Comparison of ENCODE assay signal across 8 cellular contexts in the genomic region with DNA sequence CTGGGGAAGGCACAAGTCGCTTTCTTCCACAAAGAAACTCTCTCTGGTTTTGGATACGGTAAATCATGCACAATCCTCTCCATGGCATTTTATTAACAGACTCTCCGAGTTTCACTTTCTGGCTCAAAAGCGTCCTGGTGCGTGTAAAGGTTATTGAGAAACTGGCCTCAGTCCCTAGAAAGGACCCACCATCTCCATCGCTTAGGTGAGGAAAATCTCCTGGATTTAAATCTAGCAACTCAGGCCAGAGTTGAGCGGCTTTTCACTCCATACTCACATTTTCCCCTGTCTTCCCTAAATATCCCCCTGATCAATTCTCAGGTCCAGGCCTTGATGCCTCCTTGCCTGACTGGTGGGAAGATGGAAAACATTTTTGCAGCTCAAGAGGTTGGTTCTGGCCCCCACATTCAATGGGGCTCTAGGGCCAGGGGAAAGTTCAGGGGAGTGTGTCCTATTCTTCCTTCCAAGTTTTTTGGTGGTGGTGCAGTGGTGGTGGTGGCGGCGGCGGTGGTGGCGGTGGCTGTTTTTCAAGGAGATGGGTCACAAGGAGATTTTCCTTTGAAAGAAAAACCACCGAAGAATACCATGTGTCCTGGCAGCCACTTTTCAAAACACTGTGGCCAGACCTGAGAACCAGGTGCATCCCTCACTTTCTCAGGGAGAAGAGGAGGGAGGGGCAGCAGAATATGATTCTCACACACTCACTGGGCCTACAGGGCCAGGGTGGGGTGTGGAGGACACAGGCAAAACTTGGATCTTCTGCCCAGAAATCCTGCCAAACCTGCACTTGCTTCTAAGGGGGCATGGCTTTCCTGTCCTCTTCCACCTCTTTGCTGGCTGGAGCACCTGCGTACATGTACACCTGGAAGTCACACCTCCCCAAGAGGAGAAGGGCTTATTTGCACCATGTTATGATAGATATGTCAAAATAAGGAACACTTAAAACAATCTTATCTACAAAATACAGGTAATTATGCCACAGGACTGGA. TPM values are rescaled to one million over a fixed set of nuclear protein-coding genes. Genes with fewer than 3 reads are reported as not detected.
DNase-seq lines count a peak whose midpoint lies in the region; ATAC-seq and TF ChIP-seq lines count a peak whose summit lies in the region.

No MANE protein-coding gene starts in this region.

- peaks cover 26% of the 10 kb centered on the region for H3K36me3 Mint-ChIP-seq in activated CD4-positive, alpha-beta T cell treated with anti-CD3 and anti-CD28 coated beads for 36 hours (ENCODE audit: low read depth)
- no peaks in the 10 kb centered on the region for H3K36me3 Mint-ChIP-seq in T-cell

- no peaks in the 10 kb centered on the region for H3K9me3 Mint-ChIP-seq in activated CD4-positive, alpha-beta T cell treated with anti-CD3 and anti-CD28 coated beads for 36 hours (ENCODE audit: low read depth)
- H3K9me3 Mint-ChIP-seq in T-cell: no peaks in the 10 kb centered on the region

- no peak for TF ChIP-seq CTCF in GM10266 (IDR thresholded peaks at IDR 0.05; ENCODE audit: control insufficient read depth, insufficient read depth, low read depth, missing control alignments)

- CTCF ChIA-PET in activated CD4-positive, alpha-beta T cell treated with anti-CD3 and anti-CD28 coated beads for 36 hours (lab: Charles Lee): interaction anchor here (0.5 to 9.7 kb wide), 8 partner anchors 10 to 69 kb away, joined by 3 to 116 read pairs (median 8); no protein-coding TSS in a partner anchor
- CTCF ChIA-PET in T-cell (lab: Charles Lee): interaction anchor here (0.6 to 4.7 kb wide), 8 partner anchors 9 to 32 kb away, joined by 3 to 24 read pairs (median 8); no protein-coding TSS in a partner anchor

- H3K27me3 ChIP-seq in right cardiac atrium (ENCODE audit: control insufficient read depth, insufficient read depth) (no peaks in the 10 kb centered on the region), stomach smooth muscle (ENCODE audit: control insufficient read depth in 1 of 2, insufficient read depth in 2 of 2, low read length in 2 of 2) (no peaks in the 10 kb centered on the region)

- peaks cover 76% of the 10 kb centered on the region for H3K4me1 Mint-ChIP-seq in activated CD4-positive, alpha-beta T cell treated with anti-CD3 and anti-CD28 coated beads for 36 hours
- peaks cover 75 to 83% (median 82%) of the 10 kb centered on the region in 3 donors for H3K4me1 Mint-ChIP-seq in T-cell

- H3K27ac Mint-ChIP-seq in activated CD4-positive, alpha-beta T cell treated with anti-CD3 and anti-CD28 coated beads for 36 hours: peak overlapping the region; percentile 99
- H3K27ac Mint-ChIP-seq in T-cell: peak overlapping the region; percentile 96 to 97

- H3K27ac ChIP-seq in right cardiac atrium (ENCODE audit: low read length) (peak overlapping the region; percentile 90), stomach smooth muscle (ENCODE audit: low read length) (peak overlapping the region; percentile 97)

- peak overlapping the region; percentile 13 for H3K4me3 ChIP-seq in right cardiac atrium (ENCODE audit: low read length)
- peak overlapping the region; percentile 37 to 83 for H3K4me3 ChIP-seq in stomach smooth muscle (ENCODE audit: low read length in 2 of 2)

- peak overlapping the region; percentile 78 to 86 for H3K9ac ChIP-seq in stomach smooth muscle (ENCODE audit: low read length in 2 of 2)

- H3K9me3 ChIP-seq in right cardiac atrium (ENCODE audit: control insufficient read depth, low read length): no peaks in the 10 kb centered on the region
- no peaks in the 10 kb centered on the region for H3K9me3 ChIP-seq in stomach smooth muscle (ENCODE audit: control insufficient read depth in 2 of 2, low read length in 2 of 2)

- DNase-seq in activated CD4-positive, alpha-beta T cell treated with anti-CD3 and anti-CD28 coated beads for 36 hours: peak; percentile 14
- no peak for DNase-seq in activated CD4-positive, alpha-beta T cell treated with anti-CD3 and anti-CD28 coated beads, Interleukin-2, amount 50 U/mL, for 1 hour
- DNase-seq in T-cell (no peak), right cardiac atrium (no peak), GM10266 (ENCODE audit: extremely low spot score) (no peak)

- intact Hi-C loops in activated CD4-positive, alpha-beta T cell treated with anti-CD3 and anti-CD28 coated beads for 36 hours (cut with DNase I, micrococcal nuclease): loop anchor here (1.0 to 5.0 kb wide), 12 partner anchors 10 to 624 kb away; a partner anchor contains a TSS
- intact Hi-C loops in right cardiac atrium (cut with DNase I): no loop called here

- no peak for ATAC-seq in activated CD4-positive, alpha-beta T cell treated with anti-CD3 and anti-CD28 coated beads for 36 hours
- ATAC-seq in T-cell (replicated peaks in 1 of 4) (no peak), right cardiac atrium (no peak), HG02981 (IDR thresholded peaks at IDR 0.05; ENCODE audit: unreplicated experiment) (no peak), GM19463 (IDR thresholded peaks at IDR 0.05; ENCODE audit: unreplicated experiment) (no peak)

- no peaks in the 10 kb centered on the region for H3K36me3 ChIP-seq in stomach smooth muscle (ENCODE audit: control insufficient read depth in 2 of 2, insufficient read depth in 2 of 2, low read length in 2 of 2)

- WGBS in right cardiac atrium: 56% methylated on average over 13 of the region's 13 CpGs

- POLR2A ChIA-PET in activated CD4-positive, alpha-beta T cell treated with anti-CD3 and anti-CD28 coated beads for 36 hours (lab: Charles Lee): interaction anchor here (0.5 to 4.0 kb wide), 12 partner anchors 7 to 91 kb away, joined by 3 to 43 read pairs (median 3); a partner anchor contains a TSS
- POLR2A ChIA-PET in T-cell (lab: Charles Lee): interaction anchor here (0.6 to 1.4 kb wide), 12 partner anchors 9 to 702 kb away, joined by 3 to 23 read pairs (median 4); a partner anchor contains a TSS

- H3K4me1 ChIP-seq in right cardiac atrium (ENCODE audit: control insufficient read depth, insufficient read depth, low read length) (peaks cover 45% of the 10 kb centered on the region), stomach smooth muscle (ENCODE audit: control insufficient read depth, insufficient read depth, low read length) (peaks cover 86% of the 10 kb centered on the region)

- peak overlapping the region; percentile 83 for H3K4me3 Mint-ChIP-seq in activated CD4-positive, alpha-beta T cell treated with anti-CD3 and anti-CD28 coated beads for 36 hours
- H3K4me3 Mint-ChIP-seq in T-cell: peak overlapping the region; percentile 85 to 87 (median 87)

- H3K27me3 Mint-ChIP-seq in activated CD4-positive, alpha-beta T cell treated with anti-CD3 and anti-CD28 coated beads for 36 hours: no peaks in the 10 kb centered on the region
- no peaks in the 10 kb centered on the region for H3K27me3 Mint-ChIP-seq in T-cell

RNA-seq across cellular contexts. Expression of a gene that starts 46.7 kb away (rescaled TPM):
- total RNA-seq in activated CD4-positive, alpha-beta T cell treated with anti-CD3 and anti-CD28 coated beads for 36 hours: 10 to 100 TPM; 23.2 to 28.8 TPM
- 10 to 100 TPM; 36.2 to 57.9 (median 53.4) TPM for total RNA-seq in T-cell
- total RNA-seq in right cardiac atrium: 10 to 100 TPM; 25.6 to 36.3 (median 30.0) TPM
- polyA plus RNA-seq in right cardiac atrium: 18.0 TPM

Comparison
In these comparisons a context has a peak if more than half of its experiments do, and no peak if none do; other contexts are left out.
1. intact Hi-C loops: an anchor here in activated CD4-positive, alpha-beta T cell treated with anti-CD3 and anti-CD28 coated beads for 36 hours (1.0 to 5.0 kb wide); none called in right cardiac atrium.